Comparison of ENCODE assay signal across 8 cellular contexts in genomic region chr1:54973205-54973921, GRCh38. TPM values are rescaled to one million over a fixed set of nuclear protein-coding genes. Genes with fewer than 3 reads are reported as not detected.
DNase-seq lines count a peak whose midpoint lies in the region; ATAC-seq lines count a peak whose summit lies in the region.

No MANE protein-coding gene starts in this region.

- no peaks in the 10 kb centered on the region for H3K36me3 ChIP-seq in NT2/D1 (ENCODE audit: insufficient read depth, insufficient read length, low read length)

- DNase-seq in DMS53 treated with DMSO at 0.1 percent for 48 hours (lab: John Stamatoyannopoulos, UW; ENCODE audit: unreplicated experiment), result peak; percentile 85
- DNase-seq in NT2/D1 (ENCODE audit: low read depth, low spot score), result peak; percentile 71
- DNase-seq in fibroblast of gingiva (ENCODE audit: low read depth), result peak; percentile 64
- DNase-seq in nucleus accumbens (lab: John Stamatoyannopoulos, UW), result peak in 29 of 56 donors; percentile 3 to 53 (median 16)
- DNase-seq in mucosa of gallbladder (ENCODE audit: low spot score), result no peak
- DNase-seq in effector CD4-positive, alpha-beta T cell, result no peak
- DNase-seq in GM19238 (ENCODE audit: insufficient read length, low spot score), result no peak

- H3K4me1 ChIP-seq in NT2/D1 (ENCODE audit: insufficient read depth, insufficient read length), result peaks cover 11% of the 10 kb centered on the region

- no peak overlapping the region for H3K9ac ChIP-seq in NT2/D1 (ENCODE audit: insufficient read length, low read depth)

- no peaks in the 10 kb centered on the region for H3K27me3 ChIP-seq in NT2/D1 (ENCODE audit: insufficient read depth, insufficient read length)

- ATAC-seq in HG03135 (IDR thresholded peaks at IDR 0.05; ENCODE audit: unreplicated experiment), result no peak

- H3K9me3 ChIP-seq in NT2/D1 (ENCODE audit: insufficient read depth, low read length), result no peaks in the 10 kb centered on the region

- no peak overlapping the region for H3K4me3 ChIP-seq in NT2/D1 (ENCODE audit: insufficient read length, low read depth)

RNA-seq across cellular contexts. Expression of gene TMEM61, which starts 7.1 kb away (rescaled TPM):
- total RNA-seq in mucosa of gallbladder, result 2.3 TPM

RNA-seq across cellular contexts. Expression of gene BSND, which starts 25.4 kb away (rescaled TPM):
- total RNA-seq in mucosa of gallbladder, result not detected

Comparison
In these comparisons a context has a peak if more than half of its experiments do, and no peak if none do; other contexts are left out.
1. DNase-seq: peak in DMS53 treated with DMSO at 0.1 percent for 48 hours (single experiment), NT2/D1 (single experiment), fibroblast of gingiva (single experiment) and nucleus accumbens (29 of 56); none in mucosa of gallbladder (single experiment), effector CD4-positive, alpha-beta T cell (single experiment) and GM19238 (single experiment).